ENCODE assay signal across 31 cellular contexts in genomic region chr16:6611535-6611934, GRCh38.
A peak's percentile ranks its signal among the peaks of the same experiment; 100 is the strongest.
DNase-seq lines count a peak whose midpoint lies in the region; ATAC-seq and TF ChIP-seq lines count a peak whose summit lies in the region.
"Had no signal": no experiment of that assay in that cellular context is flagged by ENCODE, and none has a peak within 500 bp of the region (broad histone marks: within the 10 kb centered on the region; RNA-seq: fewer than 3 reads in every experiment).

No MANE protein-coding gene starts in this region.

- CTCF ChIA-PET in HEK293T (lab: Yijun Ruan, JAX): no interaction called here
- CTCF ChIA-PET in WTC11 (lab: Charles Lee): no interaction called here

- H3K9me3 ChIP-seq in BE2C (no peaks in the 10 kb centered on the region), NT2/D1 (ENCODE audit: insufficient read depth, low read length) (no peaks in the 10 kb centered on the region)
- H3K9me3 ChIP-seq: body of pancreas, ovary, upper lobe of left lung had no signal

- H3K27me3 ChIP-seq in BE2C (no peaks in the 10 kb centered on the region), GM23338 (ENCODE audit: insufficient read depth) (no peaks in the 10 kb centered on the region), NT2/D1 (ENCODE audit: insufficient read depth, insufficient read length) (no peaks in the 10 kb centered on the region)
- H3K27me3 ChIP-seq: body of pancreas, ovary, Peyer's patch, upper lobe of left lung had no signal

- peak overlapping the region; percentile 59; the same call in 1 of the 2 replicates for H2AFZ ChIP-seq in GM23338

- H3K36me3 ChIP-seq in BE2C (no peaks in the 10 kb centered on the region), GM23338 (ENCODE audit: insufficient read depth) (no peaks in the 10 kb centered on the region), NT2/D1 (ENCODE audit: insufficient read depth, insufficient read length, low read length) (no peaks in the 10 kb centered on the region)
- H3K36me3 ChIP-seq: ovary, Peyer's patch, upper lobe of left lung had no signal

- DNase-seq in BE2C (no peak), GM23338 (ENCODE audit: low spot score) (peak; percentile 53), NT2/D1 (ENCODE audit: low read depth, low spot score) (peak; percentile 25), iPS-NIHi11 (ENCODE audit: low spot score) (peak; percentile 46), HEK293T (ENCODE audit: extremely low spot score) (no peak), WTC11 (ENCODE audit: low spot score) (no peak), T1000 (lab: John Stamatoyannopoulos, UW) (no peak)
- DNase-seq: activated CD4-positive, alpha-beta T cell treated with anti-CD3 and anti-CD28 coated beads for 36 hours; activated CD8-positive, alpha-beta T cell treated with anti-CD3 and anti-CD28 coated beads, Interleukin-2, amount 10 ng/mL, durations not matched to agents 7 days and 5 days; activated naive CD4-positive, alpha-beta T cell treated with anti-CD3 and anti-CD28 coated beads, Interleukin-2, amount 50 U/mL, for 16 hours; activated T-cell treated with anti-CD3 and anti-CD28 coated beads for 4 hours; body of pancreas; C1 segment of cervical spinal cord; COR-L47; DMS79 treated with DMSO at 0.1 percent for 48 hours; HCEC 1CT; left cardiac atrium; mammary epithelial cell; NCI-H1092; NCI-H187; NCI-H2171 treated with DMSO at 0.1 percent for 48 hours; NCI-H524; ovary; Peyer's patch; SHP77 treated with DMSO at 0.1 percent for 48 hours; stimulated activated naive CD4-positive, alpha-beta T cell; upper lobe of left lung had no signal

- H3K4me1 ChIP-seq in BE2C (no peaks in the 10 kb centered on the region), GM23338 (ENCODE audit: insufficient read depth) (no peaks in the 10 kb centered on the region), NT2/D1 (ENCODE audit: insufficient read depth, insufficient read length) (no peaks in the 10 kb centered on the region)
- H3K4me1 ChIP-seq: body of pancreas, Peyer's patch, upper lobe of left lung had no signal

- H4K20me1 ChIP-seq in GM23338 (replicated peaks; ENCODE audit: insufficient read depth): no peaks in the 10 kb centered on the region

- no peaks in the 10 kb centered on the region for H3K9me2 ChIP-seq in GM23338 (ENCODE audit: insufficient read depth)

- H3K4me3 Mint-ChIP-seq in GM23338 (no peak overlapping the region), WTC11 (no peak overlapping the region)
- H3K4me3 Mint-ChIP-seq: activated CD4-positive, alpha-beta T cell treated with anti-CD3 and anti-CD28 coated beads for 36 hours; activated CD8-positive, alpha-beta T cell treated with anti-CD3 and anti-CD28 coated beads, Interleukin-2, amount 10 ng/mL, durations not matched to agents 7 days and 5 days; nephron had no signal

- H3K27ac ChIP-seq in GM23338 (ENCODE audit: low read depth): no peak overlapping the region
- H3K27ac ChIP-seq: body of pancreas, ovary, Peyer's patch, skin epidermis, upper lobe of left lung had no signal

- TF ChIP-seq CTCF in BE2C (IDR thresholded peaks at IDR 0.05; ENCODE audit: low read depth, low read length): peak; percentile 31
- TF ChIP-seq CTCF in GM23338 (conservative IDR thresholded peaks at IDR 0.05; ENCODE audit: low read depth in 2 of 2): peak; percentile 49 to 53
- TF ChIP-seq CTCF in WTC11 (IDR thresholded peaks at IDR 0.05): no peak

- no peak overlapping the region for H3K4me3 ChIP-seq in BE2C (ENCODE audit: low read depth, low read length)
- H3K4me3 ChIP-seq in GM23338: no peak overlapping the region
- H3K4me3 ChIP-seq in NT2/D1 (ENCODE audit: insufficient read length, low read depth): no peak overlapping the region
- H3K4me3 ChIP-seq: body of pancreas, ovary, Peyer's patch, skin epidermis, upper lobe of left lung had no signal

- no peaks in the 10 kb centered on the region for H3K79me2 ChIP-seq in GM23338 (replicated peaks; ENCODE audit: insufficient read depth)

- no peak overlapping the region for H3K27ac Mint-ChIP-seq in GM23338
- no peak overlapping the region for H3K27ac Mint-ChIP-seq in WTC11
- H3K27ac Mint-ChIP-seq: activated CD4-positive, alpha-beta T cell treated with anti-CD3 and anti-CD28 coated beads for 36 hours; activated CD8-positive, alpha-beta T cell treated with anti-CD3 and anti-CD28 coated beads, Interleukin-2, amount 10 ng/mL, durations not matched to agents 7 days and 5 days; activated T-helper 2 cell treated with anti-CD3 and anti-CD28 coated beads, Interferon-gamma antibody, Interleukin-2, Interleukin-4, amounts not matched to agents 10 μg/mL and 5 μg/mL and 100 μg/mL, durations not matched to agents 14 hours and 24 hours and 36 hours; nephron had no signal

- H3K4me2 ChIP-seq in GM23338: no peak overlapping the region

- peaks cover 16% of the 10 kb centered on the region; the same call in 2 of the 3 replicates for H3K4me1 Mint-ChIP-seq in GM23338
- no peaks in the 10 kb centered on the region for H3K4me1 Mint-ChIP-seq in WTC11
- H3K4me1 Mint-ChIP-seq: activated CD4-positive, alpha-beta T cell treated with anti-CD3 and anti-CD28 coated beads for 36 hours; nephron had no signal

- no peak overlapping the region for H3K9ac ChIP-seq in NT2/D1 (ENCODE audit: insufficient read length, low read depth)

- H3K9me3 Mint-ChIP-seq in GM23338 (no peaks in the 10 kb centered on the region), WTC11 (peaks cover 80% of the 10 kb centered on the region)
- H3K9me3 Mint-ChIP-seq: nephron had no signal

- no peaks in the 10 kb centered on the region for H3K36me3 Mint-ChIP-seq in GM23338 (ENCODE audit: low read depth)
- H3K36me3 Mint-ChIP-seq in WTC11: peaks cover 65% of the 10 kb centered on the region

- ATAC-seq in GM23338 (peak; percentile 90), WTC11 (no peak), GM21381 (IDR thresholded peaks at IDR 0.05; ENCODE audit: unreplicated experiment) (no peak)
- ATAC-seq: activated CD4-positive, alpha-beta T cell treated with anti-CD3 and anti-CD28 coated beads for 36 hours; activated CD8-positive, alpha-beta T cell treated with anti-CD3 and anti-CD28 coated beads, Interleukin-2, amount 10 ng/mL, durations not matched to agents 7 days and 5 days; body of pancreas; left cardiac atrium had no signal

- H3K27me3 Mint-ChIP-seq in GM23338 (ENCODE audit: insufficient read depth, low read depth, poor library complexity) (peaks cover 1% of the 10 kb centered on the region), WTC11 (ENCODE audit: low read depth) (peaks cover under 1% of the 10 kb centered on the region)
- H3K27me3 Mint-ChIP-seq: activated CD4-positive, alpha-beta T cell treated with anti-CD3 and anti-CD28 coated beads for 36 hours had no signal

- POLR2A ChIA-PET in HEK293T (lab: Yijun Ruan, JAX): no interaction called here
- POLR2A ChIA-PET in WTC11 (lab: Charles Lee): no interaction called here

- no peaks in the 10 kb centered on the region for H3F3A ChIP-seq in GM23338 (replicated peaks; ENCODE audit: low read depth)

TF ChIP-seq in HEK293T, 16 proteins besides CTCF, POLR2A, EP300 and RAD21:
- TF ChIP-seq TARDBP (IDR thresholded peaks at IDR 0.05): no peak
- no peak for TF ChIP-seq NFRKB (IDR thresholded peaks at IDR 0.05)
- no peak for TF ChIP-seq CTBP1 (IDR thresholded peaks at IDR 0.05; ENCODE audit: borderline replicate concordance)
- TF ChIP-seq SUZ12 (IDR thresholded peaks at IDR 0.05): no peak
- TF ChIP-seq BHLHE40 (IDR thresholded peaks at IDR 0.05; ENCODE audit: borderline replicate concordance): no peak
- no peak for TF ChIP-seq ZNF384 (IDR thresholded peaks at IDR 0.05)
- no peak for TF ChIP-seq FOXK2 (IDR thresholded peaks at IDR 0.05)
- TF ChIP-seq ARNT (IDR thresholded peaks at IDR 0.05): no peak
- TF ChIP-seq SP1 (IDR thresholded peaks at IDR 0.05): no peak
- no peak for TF ChIP-seq FOXM1 (IDR thresholded peaks at IDR 0.05; ENCODE audit: borderline replicate concordance)
- no peak for TF ChIP-seq L3MBTL2 (conservative IDR thresholded peaks at IDR 0.05)
- no peak for TF ChIP-seq ELF4 (IDR thresholded peaks at IDR 0.05)

TF ChIP-seq in WTC11, 78 proteins besides CTCF, POLR2A, EP300 and RAD21 (continues in another document):
- TF ChIP-seq FOXP1 (CRISPR knock-in tag; IDR thresholded peaks at IDR 0.05; ENCODE audit: borderline replicate concordance) (no peak), ZBTB43 (CRISPR knock-in tag; IDR thresholded peaks at IDR 0.05) (no peak), MLX (CRISPR knock-in tag; IDR thresholded peaks at IDR 0.05) (no peak), CREM (CRISPR knock-in tag; IDR thresholded peaks at IDR 0.05) (no peak), ZNF512 (CRISPR knock-in tag; IDR thresholded peaks at IDR 0.05; ENCODE audit: borderline replicate concordance) (no peak), SMAD3 (CRISPR knock-in tag; IDR thresholded peaks at IDR 0.05; ENCODE audit: borderline replicate concordance) (no peak), CREB1 (CRISPR knock-in tag; IDR thresholded peaks at IDR 0.05) (no peak), TEAD4 (CRISPR knock-in tag; IDR thresholded peaks at IDR 0.05) (no peak), ZNF423 (CRISPR knock-in tag; IDR thresholded peaks at IDR 0.05) (no peak), ZNF317 (CRISPR knock-in tag; IDR thresholded peaks at IDR 0.05; ENCODE audit: borderline replicate concordance, low read depth) (no peak)

Comparison
In these comparisons a context has a peak if more than half of its experiments do, and no peak if none do; other contexts are left out.
1. DNase-seq: peak in GM23338 (single experiment), NT2/D1 (single experiment) and iPS-NIHi11 (single experiment); none in BE2C (single experiment), HEK293T (single experiment), WTC11 (single experiment) and T1000 (single experiment).